ENCODE assay signal across 7 cellular contexts in genomic region chr4:152682577-152682976, GRCh38. TPM values are rescaled to one million over a fixed set of nuclear protein-coding genes. Genes with fewer than 3 reads are reported as not detected.
DNase-seq lines count a peak whose midpoint lies in the region; ATAC-seq, FAIRE-seq and TF ChIP-seq lines count a peak whose summit lies in the region.
"Not testable (repeated sequence)": the region's sequence is repeated elsewhere in the genome, so short reads cannot be mapped to it uniquely, and the experiment has no call there.

No MANE protein-coding gene starts in this region.

- peak overlapping the region; percentile 89 for H3K18ac ChIP-seq in mesendoderm (ENCODE audit: low read length)

- not testable (repeated sequence) for H3K79me2 ChIP-seq in mesendoderm (ENCODE audit: control insufficient read depth, insufficient read depth, low read length)

- H3K4ac ChIP-seq in mesendoderm (ENCODE audit: low read depth, low read length): not testable (repeated sequence)

- not testable (repeated sequence) for H2BK15ac ChIP-seq in mesendoderm (replicated peaks; ENCODE audit: low read depth)

- not testable (repeated sequence) for H3K4me3 ChIP-seq in BE2C (ENCODE audit: low read depth, low read length); colonic mucosa; mesendoderm (ENCODE audit: low read length); small intestine (ENCODE audit: low read depth in 1 of 2, low read length in 2 of 2); transverse colon

- WGBS in mesendoderm (ENCODE audit: extremely low coverage, insufficient coverage, low lambda C conversion rate): no CpG with 5 or more reads among the region's 6 CpGs
- WGBS in small intestine, 3 donors: 37 to 72% (median 60%) methylated on average over 6 of the region's 6 CpGs
- 55 to 59% methylated on average over 4 to 6 of the region's 6 CpGs for WGBS in transverse colon (ENCODE audit: low coverage in 1 of 2), 2 donors

- TF ChIP-seq CTCF in BE2C (IDR thresholded peaks at IDR 0.05; ENCODE audit: low read depth, low read length); colonic mucosa (IDR thresholded peaks at IDR 0.05); foreskin keratinocyte (conservative IDR thresholded peaks at IDR 0.05); transverse colon (IDR thresholded peaks at IDR 0.05): not testable (repeated sequence)

- peak overlapping the region; percentile 77 for H3K56ac ChIP-seq in mesendoderm (ENCODE audit: low read length)

- peak overlapping the region; percentile 50 for H4K5ac ChIP-seq in mesendoderm (ENCODE audit: low read length)

- not testable (repeated sequence) for H3K9ac ChIP-seq in colonic mucosa (ENCODE audit: low read depth in 2 of 2, low read length in 2 of 2); mesendoderm (ENCODE audit: low read length)

- not testable (repeated sequence) for H3K36me3 ChIP-seq in BE2C; colonic mucosa; mesendoderm (ENCODE audit: control insufficient read depth, insufficient read depth, low read length); small intestine (ENCODE audit: control insufficient read depth in 2 of 2, insufficient read depth in 2 of 2, low read length in 2 of 2); transverse colon

- not testable (repeated sequence) for H3K4me2 ChIP-seq in mesendoderm (ENCODE audit: low read length)

- peak overlapping the region; percentile 80 for H2AK5ac ChIP-seq in mesendoderm (ENCODE audit: low read length)

- not testable (repeated sequence) for H3K27me3 ChIP-seq in BE2C; colonic mucosa; foreskin keratinocyte; mesendoderm (ENCODE audit: insufficient read depth, low read length, poor library complexity); small intestine (ENCODE audit: control insufficient read depth in 2 of 2, insufficient read depth in 2 of 2, low read length in 2 of 2); transverse colon

- H3K79me1 ChIP-seq in mesendoderm (ENCODE audit: low read length): not testable (repeated sequence)

- H3K27ac ChIP-seq in colonic mucosa; mesendoderm (ENCODE audit: low read depth, low read length); small intestine (ENCODE audit: low read depth in 1 of 2, low read length in 1 of 2); transverse colon: not testable (repeated sequence)
- H3K27ac ChIP-seq in foreskin keratinocyte: peak overlapping the region; percentile 100

- in situ Hi-C loops in transverse colon (cut with MboI; ENCODE audit: low pct_ligation_motif_present in 1 of 4, low pct_unique_long_range_greater_than_20kb in 1 of 4, low sequenced_read_pairs in 3 of 4): not testable (repeated sequence)

- peak overlapping the region; percentile 77 for H2BK5ac ChIP-seq in mesendoderm (ENCODE audit: low read length)

- FAIRE-seq in small intestine (lab: Jason Lieb, UNC): not testable (repeated sequence)

- intact Hi-C loops in colonic mucosa (cut with DNase I); transverse colon (cut with DNase I; ENCODE audit: low total_unique reads): not testable (repeated sequence)

- not testable (repeated sequence) for H3K23ac ChIP-seq in mesendoderm (ENCODE audit: low read length)

- H3K4me1 ChIP-seq in BE2C; colonic mucosa; small intestine (ENCODE audit: control insufficient read depth in 2 of 2, insufficient read depth in 1 of 2, low read depth in 1 of 2, low read length in 1 of 2): not testable (repeated sequence)
- H3K4me1 ChIP-seq in foreskin keratinocyte (peaks cover 24% of the 10 kb centered on the region), mesendoderm (ENCODE audit: control insufficient read depth, low read depth, low read length) (peaks cover 23% of the 10 kb centered on the region), transverse colon (peaks cover 0 to 20% (median 6%) of the 10 kb centered on the region in 4 donors)

- peak overlapping the region; percentile 66 for H2BK120ac ChIP-seq in mesendoderm (ENCODE audit: low read depth, low read length)

- H4K8ac ChIP-seq in mesendoderm (ENCODE audit: low read depth, low read length): not testable (repeated sequence)

- DNase-seq in BE2C (peak; percentile 28), NCI-H69 (lab: John Stamatoyannopoulos, UW) (peak; percentile 16), colonic mucosa (peak; percentile 47), small intestine (peak; percentile 39), transverse colon (peak; percentile 52)
- not testable (repeated sequence) for DNase-seq in foreskin keratinocyte, mesendoderm

- not testable (repeated sequence) for TF ChIP-seq EP300 in transverse colon (IDR thresholded peaks at IDR 0.05; ENCODE audit: low read depth)

- TF ChIP-seq POLR2A in transverse colon (IDR thresholded peaks at IDR 0.05): not testable (repeated sequence)

- H3K9me3 ChIP-seq in BE2C; colonic mucosa; small intestine (ENCODE audit: control insufficient read depth, low read depth); transverse colon: not testable (repeated sequence)

- ATAC-seq in foreskin keratinocyte: not testable (repeated sequence)

RNA-seq across cellular contexts. Expression of gene TMEM154, which starts 2.8 kb away (rescaled TPM):
- 0.34 TPM for polyA plus RNA-seq in BE2C (2012; ENCODE audit: insufficient read depth, insufficient read length, low read depth)
- 1 to 10 TPM; 1.5 to 3.5 TPM for total RNA-seq in colonic mucosa
- total RNA-seq in foreskin keratinocyte: 102 and 118 TPM in 2 replicates
- polyA plus RNA-seq in foreskin keratinocyte: 12.8 and 13.3 TPM in 2 replicates
- 12.8 TPM for polyA plus RNA-seq in mesendoderm (2013, experiment 1 of 2)
- 11.9 TPM for polyA plus RNA-seq in mesendoderm (2013, experiment 2 of 2)
- 1 to 10 TPM in 1 of 3 donors, under 1 TPM in 2; under 0.01 to 3.8 (median 0.95) TPM for polyA plus RNA-seq in small intestine
- total RNA-seq in transverse colon: 1 to 10 TPM; 1.8 to 5.4 (median 3.9) TPM

Comparison
In these comparisons a context has a peak if more than half of its experiments do, and no peak if none do; other contexts are left out.
1. RNA of gene TMEM154, which starts 2.8 kb away (total RNA-seq): 102 to 118 TPM in foreskin keratinocyte; 1.8 to 5.4 TPM in transverse colon and 1.5 to 3.5 TPM in colonic mucosa; every median in the first group is over 10 times any median in the second.